In genomic region chr3:174532776-174533175, GRCh38 we compare ENCODE assay signal across 1 cellular context.
TF ChIP-seq lines count a peak whose summit lies in the region.

No MANE protein-coding gene starts in this region.

TF ChIP-seq in GM23338, 12 proteins besides CTCF, POLR2A, EP300 and RAD21 (continued from another document):
- TF ChIP-seq ZNF462 (CRISPR knock-in tag; IDR thresholded peaks at IDR 0.05), result no peak
